8 cellular contexts compared by ENCODE assay signal in genomic region chr19:49876422-49877019, GRCh38. TPM values are rescaled to one million over a fixed set of nuclear protein-coding genes. Genes with fewer than 3 reads are reported as not detected.
DNase-seq lines count a peak whose midpoint lies in the region; ATAC-seq and TF ChIP-seq lines count a peak whose summit lies in the region.

No MANE protein-coding gene starts in this region.

- H3K27ac ChIP-seq in OCI-LY1 (ENCODE audit: low read depth, low read length, poor library complexity, severe bottlenecking), result peak overlapping the region; percentile 93
- H3K27ac ChIP-seq in mucosa of rectum (ENCODE audit: low read depth in 2 of 2, low read length in 2 of 2), result peak overlapping the region; percentile 98 to 99

- peaks cover 24% of the 10 kb centered on the region for H3K36me3 ChIP-seq in OCI-LY1 (ENCODE audit: insufficient read depth, low read length)
- peaks cover 24 to 25% of the 10 kb centered on the region in 2 donors for H3K36me3 ChIP-seq in mucosa of rectum (ENCODE audit: control insufficient read depth in 2 of 2, insufficient read depth in 2 of 2, low read length in 2 of 2)

- peak overlapping the region; percentile 70 for H2AFZ ChIP-seq in OCI-LY1 (ENCODE audit: low read length)

- H3K9me3 ChIP-seq in OCI-LY1 (ENCODE audit: low read length) (no peaks in the 10 kb centered on the region), mucosa of rectum (ENCODE audit: control insufficient read depth in 2 of 2, low read length in 2 of 2) (no peaks in the 10 kb centered on the region)

- H3K9me2 ChIP-seq in OCI-LY1 (ENCODE audit: low read depth, low read length), result no peaks in the 10 kb centered on the region

- peak; percentile 48 for ATAC-seq in GM21515 (IDR thresholded peaks at IDR 0.05; ENCODE audit: unreplicated experiment)

- TF ChIP-seq CTCF in OCI-LY1 (IDR thresholded peaks at IDR 0.05; ENCODE audit: low read length) (no peak), epithelial cell of proximal tubule (conservative IDR thresholded peaks at IDR 0.05; ENCODE audit: low read depth, low read length) (no peak)

- DNase-seq in D341Med (ENCODE audit: low spot score) (peak; percentile 90), HuH-7 (ENCODE audit: low spot score) (peak; percentile 61), activated T-cell treated with anti-CD3 and anti-CD28 coated beads for 1 hour (ENCODE audit: low read depth) (peak; percentile 96), epithelial cell of proximal tubule (ENCODE audit: low read depth) (peak; percentile 93)
- DNase-seq in stimulated activated CD8-positive, alpha-beta memory T cell treated with anti-CD3 and anti-CD28 coated beads, Interleukin-4, amount 100 ng/mL, for 48 hours, result peak; percentile 98

- H3K4me2 ChIP-seq in OCI-LY1 (ENCODE audit: low read length), result peak overlapping the region; percentile 96

- peak overlapping the region; percentile 93 for H3K4me3 ChIP-seq in OCI-LY1 (ENCODE audit: low read depth, low read length, poor library complexity, severe bottlenecking)
- H3K4me3 ChIP-seq in epithelial cell of proximal tubule (ENCODE audit: low read depth, low read length), result peak overlapping the region; percentile 61
- H3K4me3 ChIP-seq in mucosa of rectum (ENCODE audit: low read length in 2 of 2), result peak overlapping the region; percentile 99

- peaks cover 8% of the 10 kb centered on the region for H3K79me2 ChIP-seq in OCI-LY1 (ENCODE audit: insufficient read depth, low read length)

- peak overlapping the region; percentile 98 for H3K9ac ChIP-seq in OCI-LY1 (ENCODE audit: low read length)
- peak overlapping the region; percentile 99 to 100 for H3K9ac ChIP-seq in mucosa of rectum (ENCODE audit: low read depth in 1 of 2, low read length in 2 of 2)

- H3F3A ChIP-seq in OCI-LY1 (ENCODE audit: insufficient read depth, low read length), result no peaks in the 10 kb centered on the region

- H3K4me1 ChIP-seq in OCI-LY1 (ENCODE audit: insufficient read depth, low read length, severe bottlenecking), result peaks cover 30% of the 10 kb centered on the region
- H3K4me1 ChIP-seq in mucosa of rectum (ENCODE audit: control insufficient read depth in 2 of 2, insufficient read depth in 2 of 2, low read length in 2 of 2), result peaks cover 16 to 18% of the 10 kb centered on the region in 2 donors

- no peaks in the 10 kb centered on the region for H3K27me3 ChIP-seq in OCI-LY1 (ENCODE audit: insufficient read depth, low read length)
- H3K27me3 ChIP-seq in mucosa of rectum (ENCODE audit: control insufficient read depth in 2 of 2, insufficient read depth in 2 of 2, low read length in 2 of 2), result no peaks in the 10 kb centered on the region

- no peaks in the 10 kb centered on the region for H4K20me1 ChIP-seq in OCI-LY1 (ENCODE audit: insufficient read depth, low read length)

RNA-seq across cellular contexts. Expression of gene AKT1S1, which starts 0.6 kb away (rescaled TPM):
- total RNA-seq in epithelial cell of proximal tubule, result 25.8 and 34.4 TPM in 2 replicates

RNA-seq across cellular contexts. Expression of gene TBC1D17, which starts 1.0 kb away (rescaled TPM):
- 11.9 and 16.8 TPM in 2 replicates for total RNA-seq in epithelial cell of proximal tubule

RNA-seq across cellular contexts. Expression of gene PNKP, which starts 9.1 kb away (rescaled TPM):
- 59.2 and 71.6 TPM in 2 replicates for total RNA-seq in epithelial cell of proximal tubule

RNA-seq across cellular contexts. Expression of gene IL4I1, which starts 20.2 kb away (rescaled TPM):
- 4.0 and 9.5 TPM in 2 replicates for total RNA-seq in epithelial cell of proximal tubule

RNA-seq across cellular contexts. Expression of gene PTOV1, which starts 25.6 kb away (rescaled TPM):
- total RNA-seq in epithelial cell of proximal tubule, result 81.9 and 121 TPM in 2 replicates

Comparison
In these comparisons a context has a peak if more than half of its experiments do, and no peak if none do; other contexts are left out.
1. Peak in every context shown above with its lines: DNase-seq, ATAC-seq, H3K4me3 ChIP-seq and H3K27ac ChIP-seq.